ENCODE assay signal across 15 cellular contexts in genomic region chr1:74380252-74380651, GRCh38.
DNase-seq lines count a peak whose midpoint lies in the region; ATAC-seq and TF ChIP-seq lines count a peak whose summit lies in the region.
"Had no signal": no experiment of that assay in that cellular context is flagged by ENCODE, and none has a peak within 500 bp of the region (broad histone marks: within the 10 kb centered on the region; RNA-seq: fewer than 3 reads in every experiment).

No MANE protein-coding gene starts in this region.

- no peaks in the 10 kb centered on the region for H3K9me3 Mint-ChIP-seq in neural progenitor cell

- H3K79me2 ChIP-seq in neural progenitor cell (ENCODE audit: low read depth), result no peaks in the 10 kb centered on the region

- TF ChIP-seq POLR2A in heart left ventricle (IDR thresholded peaks at IDR 0.05) (no peak), sigmoid colon (IDR thresholded peaks at IDR 0.05) (no peak)

- intact Hi-C loops in heart left ventricle (cut with DNase I), result loop anchor here in 2 of 10 donors (5.0 to 10.0 kb wide), 2 partner anchors 47 to 85 kb away; no protein-coding TSS in a partner anchor
- intact Hi-C loops in sigmoid colon (cut with DNase I), result no loop called here
- intact Hi-C loops in dorsolateral prefrontal cortex (cut with DNase I), result no loop called here

- no peak overlapping the region for H3K4me2 ChIP-seq in neural progenitor cell
- H3K4me2 ChIP-seq: BLaER1 treated with 17β-estradiol and CSF1 and Interleukin-3, amounts not matched to agents 10 nM and 100 nM had no signal

- H3K4me3 Mint-ChIP-seq in neural progenitor cell, result no peak overlapping the region
- H3K4me3 Mint-ChIP-seq: CD4-positive, CD25-positive, alpha-beta regulatory T cell had no signal

- H3K4me3 ChIP-seq in heart left ventricle, result no peak overlapping the region
- H3K4me3 ChIP-seq in right atrium auricular region, result no peak overlapping the region
- no peak overlapping the region for H3K4me3 ChIP-seq in neural progenitor cell
- no peak overlapping the region for H3K4me3 ChIP-seq in sigmoid colon
- H3K4me3 ChIP-seq in dorsolateral prefrontal cortex, result no peak overlapping the region
- H3K4me3 ChIP-seq: BLaER1 treated with 17β-estradiol and CSF1 and Interleukin-3, amounts not matched to agents 10 nM and 100 nM; GM12878 had no signal

- H3K36me3 ChIP-seq in heart left ventricle (peaks cover 0 to 12% (median 0%) of the 10 kb centered on the region in 9 donors), right atrium auricular region (no peaks in the 10 kb centered on the region), neural progenitor cell (no peaks in the 10 kb centered on the region), sigmoid colon (no peaks in the 10 kb centered on the region)
- H3K36me3 ChIP-seq: BLaER1 treated with 17β-estradiol and CSF1 and Interleukin-3, amounts not matched to agents 10 nM and 100 nM had no signal

- no peak for TF ChIP-seq EP300 in sigmoid colon (IDR thresholded peaks at IDR 0.05)

- peaks cover 11% of the 10 kb centered on the region for H3K4me1 Mint-ChIP-seq in neural progenitor cell
- H3K4me1 Mint-ChIP-seq: CD4-positive, CD25-positive, alpha-beta regulatory T cell had no signal

- DNase-seq in heart left ventricle, result no peak
- no peak for DNase-seq in right atrium auricular region (ENCODE audit: low spot score)
- DNase-seq in fibroblast of peridontal ligament (ENCODE audit: extremely low read depth), result peak; percentile 26
- no peak for DNase-seq in neural progenitor cell (ENCODE audit: low spot score)
- DNase-seq in sigmoid colon, result no peak
- no peak for DNase-seq in dorsolateral prefrontal cortex
- DNase-seq: ACHN; CD4-positive, CD25-positive, alpha-beta regulatory T cell; DMS79; H7 had no signal

- no peak overlapping the region for H3K27ac Mint-ChIP-seq in neural progenitor cell
- H3K27ac Mint-ChIP-seq: CD4-positive, CD25-positive, alpha-beta regulatory T cell had no signal

- no peaks in the 10 kb centered on the region for H4K20me1 ChIP-seq in neural progenitor cell (ENCODE audit: low read depth)
- H4K20me1 ChIP-seq: BLaER1 treated with 17β-estradiol and CSF1 and Interleukin-3, amounts not matched to agents 10 nM and 100 nM had no signal

- no peak overlapping the region for H3K9ac ChIP-seq in neural progenitor cell
- H3K9ac ChIP-seq: BLaER1 treated with 17β-estradiol and CSF1 and Interleukin-3, amounts not matched to agents 10 nM and 100 nM had no signal

- H3K27me3 ChIP-seq in heart left ventricle (no peaks in the 10 kb centered on the region), right atrium auricular region (no peaks in the 10 kb centered on the region), neural progenitor cell (no peaks in the 10 kb centered on the region), sigmoid colon (no peaks in the 10 kb centered on the region), dorsolateral prefrontal cortex (no peaks in the 10 kb centered on the region)
- H3K27me3 ChIP-seq: BLaER1 treated with 17β-estradiol and CSF1 and Interleukin-3, amounts not matched to agents 10 nM and 100 nM had no signal

- H3K4me1 ChIP-seq in heart left ventricle (peaks cover 0 to 34% (median under 1%) of the 10 kb centered on the region in 12 donors), right atrium auricular region (no peaks in the 10 kb centered on the region), neural progenitor cell (peaks cover 14% of the 10 kb centered on the region), sigmoid colon (no peaks in the 10 kb centered on the region)

- TF ChIP-seq CTCF in heart left ventricle (IDR thresholded peaks at IDR 0.05), result no peak
- no peak for TF ChIP-seq CTCF in right atrium auricular region (IDR thresholded peaks at IDR 0.05)
- no peak for TF ChIP-seq CTCF in neural progenitor cell (IDR thresholded peaks at IDR 0.05)
- no peak for TF ChIP-seq CTCF in sigmoid colon (IDR thresholded peaks at IDR 0.05)
- no peak for TF ChIP-seq CTCF in dorsolateral prefrontal cortex (IDR thresholded peaks at IDR 0.05 in 54 of 56, conservative IDR thresholded peaks at IDR 0.05 in 2 of 56; ENCODE audit: low read depth in 1 of 56, partially characterized antibody in 56 of 56)

- H3K9me3 ChIP-seq in heart left ventricle (no peaks in the 10 kb centered on the region), right atrium auricular region (no peaks in the 10 kb centered on the region), neural progenitor cell (ENCODE audit: low read depth) (no peaks in the 10 kb centered on the region), sigmoid colon (no peaks in the 10 kb centered on the region)
- H3K9me3 ChIP-seq: BLaER1 treated with 17β-estradiol and CSF1 and Interleukin-3, amounts not matched to agents 10 nM and 100 nM had no signal

- H3K27me3 Mint-ChIP-seq in neural progenitor cell (ENCODE audit: insufficient read depth, low read depth), result no peaks in the 10 kb centered on the region
- H3K27me3 Mint-ChIP-seq: CD4-positive, CD25-positive, alpha-beta regulatory T cell had no signal

- ATAC-seq in heart left ventricle, result peak; percentile 42 to 76 (median 74)
- ATAC-seq in HG03378 (IDR thresholded peaks at IDR 0.05; ENCODE audit: unreplicated experiment), result no peak
- ATAC-seq in HG03139 (IDR thresholded peaks at IDR 0.05; ENCODE audit: unreplicated experiment), result no peak
- ATAC-seq: GM12878 had no signal

- H3F3A ChIP-seq in neural progenitor cell (ENCODE audit: low read depth), result no peaks in the 10 kb centered on the region

- no peaks in the 10 kb centered on the region for H3K36me3 Mint-ChIP-seq in neural progenitor cell
- H3K36me3 Mint-ChIP-seq: CD4-positive, CD25-positive, alpha-beta regulatory T cell had no signal

- peak overlapping the region in 10 of 12 donors; percentile 7 to 56 (median 42) for H3K27ac ChIP-seq in heart left ventricle
- H3K27ac ChIP-seq in right atrium auricular region, result no peak overlapping the region
- no peak overlapping the region for H3K27ac ChIP-seq in neural progenitor cell
- H3K27ac ChIP-seq in sigmoid colon, result no peak overlapping the region
- H3K27ac ChIP-seq in dorsolateral prefrontal cortex, result no peak overlapping the region
- H3K27ac ChIP-seq: BLaER1 treated with 17β-estradiol and CSF1 and Interleukin-3, amounts not matched to agents 10 nM and 100 nM; HL-60 had no signal

- peak overlapping the region; percentile 42 for H2AFZ ChIP-seq in neural progenitor cell (replicated peaks)

- WGBS in heart left ventricle, 4 donors, result 46 to 67% (median 58%) methylated on average over 9 of the region's 9 CpGs
- 91 to 92% methylated on average over 9 of the region's 9 CpGs for WGBS in sigmoid colon, 2 donors

Comparison
In these comparisons a context has a peak if more than half of its experiments do, and no peak if none do; other contexts are left out.
1. H3K27ac ChIP-seq: peak in heart left ventricle (10 of 12); none in right atrium auricular region (0 of 2), neural progenitor cell (single experiment), sigmoid colon (0 of 4) and dorsolateral prefrontal cortex (0 of 59).
2. ATAC-seq: peak in heart left ventricle (4 of 4); none in HG03378 (single experiment) and HG03139 (single experiment).